ENCODE assay signal across 8 cellular contexts in genomic region chr16:67848118-67848517, GRCh38. TPM values are rescaled to one million over a fixed set of nuclear protein-coding genes. Genes with fewer than 3 reads are reported as not detected.
A peak's percentile ranks its signal among the peaks of the same experiment; 100 is the strongest.
DNase-seq lines count a peak whose midpoint lies in the region; ATAC-seq and TF ChIP-seq lines count a peak whose summit lies in the region.

No MANE protein-coding gene starts in this region.

- peak overlapping the region; percentile 98 for H3K9ac ChIP-seq in mesenchymal stem cell (ENCODE audit: low read length)

- H3K36me3 ChIP-seq in heart left ventricle, result peaks cover 0 to 12% (median 0%) of the 10 kb centered on the region in 9 donors
- H3K36me3 ChIP-seq in body of pancreas (replicated peaks in 1 of 2; ENCODE audit: insufficient read depth in 1 of 2, low read depth in 2 of 2), result no peaks in the 10 kb centered on the region
- peaks cover 16 to 21% of the 10 kb centered on the region in 2 experiments for H3K36me3 ChIP-seq in mesenchymal stem cell (ENCODE audit: control insufficient read depth in 1 of 2, insufficient read depth in 2 of 2, low read depth in 1 of 2, low read length in 2 of 2)
- no peaks in the 10 kb centered on the region for H3K36me3 ChIP-seq in urinary bladder (ENCODE audit: insufficient read depth)

- no peak overlapping the region for H2BK120ac ChIP-seq in mesenchymal stem cell (ENCODE audit: low read depth, low read length)

- no peaks in the 10 kb centered on the region for H3K27me3 ChIP-seq in heart left ventricle
- no peaks in the 10 kb centered on the region for H3K27me3 ChIP-seq in body of pancreas
- no peaks in the 10 kb centered on the region for H3K27me3 ChIP-seq in mesenchymal stem cell (ENCODE audit: control insufficient read depth in 1 of 2, insufficient read depth in 1 of 2, low read length in 2 of 2)

- H3K18ac ChIP-seq in mesenchymal stem cell (ENCODE audit: low read depth in 1 of 2, low read length in 2 of 2), result no peak overlapping the region

- H2AK5ac ChIP-seq in mesenchymal stem cell (ENCODE audit: low read length, severe bottlenecking), result no peak overlapping the region

- 85 to 91% (median 89%) methylated on average over 11 of the region's 11 CpGs for WGBS in heart left ventricle, 4 donors
- WGBS in body of pancreas, 2 donors, result 86 to 87% methylated on average over 11 of the region's 11 CpGs
- 93% methylated on average over 11 of the region's 11 CpGs for WGBS in mesenchymal stem cell
- 90% methylated on average over 11 of the region's 11 CpGs for WGBS in urinary bladder

- DNase-seq in heart left ventricle (no peak), cardiac septum (ENCODE audit: low spot score) (no peak), body of pancreas (no peak), mesenchymal stem cell (no peak), cerebellum (ENCODE audit: low spot score) (no peak), superior temporal gyrus (ENCODE audit: extremely low spot score) (no peak)

- peak overlapping the region in 10 of 12 donors; percentile 77 to 100 (median 99) for H3K4me3 ChIP-seq in heart left ventricle
- no peak overlapping the region for H3K4me3 ChIP-seq in body of pancreas
- peak overlapping the region in 1 of 2 experiments; percentile 85 for H3K4me3 ChIP-seq in mesenchymal stem cell (ENCODE audit: insufficient read depth in 1 of 2, low read depth in 1 of 2, low read length in 2 of 2)
- peak overlapping the region; percentile 90 for H3K4me3 ChIP-seq in urinary bladder (ENCODE audit: low read depth, low read length)

- intact Hi-C loops in heart left ventricle (cut with DNase I), result loop anchor here in 1 of 10 donors (5.0 kb wide), 1 partner anchor 41 kb away; the partner anchor contains the start of genes RANBP10 and TSNAXIP1
- intact Hi-C loops in cardiac septum (cut with DNase I), result no loop called here
- intact Hi-C loops in body of pancreas (cut with DNase I), result no loop called here

- H3K4me1 ChIP-seq in heart left ventricle (peaks cover 24 to 57% (median 47%) of the 10 kb centered on the region in 12 donors), body of pancreas (peaks cover 51% of the 10 kb centered on the region), mesenchymal stem cell (ENCODE audit: control insufficient read depth, insufficient read depth, low read depth, low read length) (peaks cover 27% of the 10 kb centered on the region), urinary bladder (ENCODE audit: insufficient read depth) (peaks cover 3% of the 10 kb centered on the region)

- ATAC-seq in heart left ventricle (no peak), body of pancreas (no peak), HG02981 (IDR thresholded peaks at IDR 0.05; ENCODE audit: unreplicated experiment) (no peak)

- no peak overlapping the region for H2BK15ac ChIP-seq in mesenchymal stem cell (ENCODE audit: low read depth, poor library complexity, severe bottlenecking)

- H3K9me3 ChIP-seq in heart left ventricle (no peaks in the 10 kb centered on the region), body of pancreas (no peaks in the 10 kb centered on the region), mesenchymal stem cell (ENCODE audit: control insufficient read depth, low read length) (no peaks in the 10 kb centered on the region)

- H3K4me2 ChIP-seq in mesenchymal stem cell (ENCODE audit: low read length, poor library complexity, severe bottlenecking), result peak overlapping the region; percentile 81

- TF ChIP-seq CTCF in heart left ventricle (IDR thresholded peaks at IDR 0.05) (no peak), body of pancreas (IDR thresholded peaks at IDR 0.05) (no peak)

- H2BK12ac ChIP-seq in mesenchymal stem cell (ENCODE audit: low read length in 2 of 2), result no peak overlapping the region

- H4K91ac ChIP-seq in mesenchymal stem cell (ENCODE audit: low read length), result no peak overlapping the region

- H3K27ac ChIP-seq in heart left ventricle (peak overlapping the region in 10 of 12 donors; percentile 91 to 100 (median 96)), body of pancreas (peak overlapping the region in 3 of 4 donors; percentile 90 to 96 (median 90)), mesenchymal stem cell (ENCODE audit: low read length, poor library complexity, severe bottlenecking) (peak overlapping the region; percentile 88), urinary bladder (ENCODE audit: low read depth) (no peak overlapping the region)

- H3K23ac ChIP-seq in mesenchymal stem cell (ENCODE audit: low read length in 2 of 2), result no peak overlapping the region

- H2BK5ac ChIP-seq in mesenchymal stem cell (ENCODE audit: low read depth, low read length, poor library complexity, severe bottlenecking), result no peak overlapping the region

- H3K14ac ChIP-seq in mesenchymal stem cell (ENCODE audit: low read length in 2 of 2), result no peak overlapping the region

- no peak overlapping the region for H4K8ac ChIP-seq in mesenchymal stem cell (ENCODE audit: low read length)

- H2AFZ ChIP-seq in mesenchymal stem cell (ENCODE audit: low read depth, low read length), result no peak overlapping the region

- no peak overlapping the region for H3K4ac ChIP-seq in mesenchymal stem cell (ENCODE audit: low read depth in 1 of 2, low read length in 2 of 2)

- TF ChIP-seq POLR2A in heart left ventricle (IDR thresholded peaks at IDR 0.05) (no peak), body of pancreas (IDR thresholded peaks at IDR 0.05) (no peak)

- H3K79me1 ChIP-seq in mesenchymal stem cell (replicated peaks; ENCODE audit: low read length, poor library complexity, severe bottlenecking), result peaks cover 2% of the 10 kb centered on the region

RNA-seq across cellular contexts. Expression of gene CENPT, which starts 0.6 kb away (rescaled TPM):
- total RNA-seq in heart left ventricle (10 to 100 TPM; 14.4 to 31.2 (median 20.1) TPM), cardiac septum (27.9 TPM), body of pancreas (100 to 1,000 TPM in 1 of 2 donors, 10 to 100 TPM in 1; 57.1 to 122 TPM), urinary bladder (16.5 TPM), cerebellum (25.0 TPM)
- polyA plus RNA-seq in heart left ventricle (10 to 100 TPM; 25.7 to 28.0 TPM), urinary bladder (49.4 TPM)
- polyA plus RNA-seq in mesenchymal stem cell (2013, experiment 1 of 2), result 25.8 TPM
- polyA plus RNA-seq in mesenchymal stem cell (2013, experiment 2 of 2), result 23.6 TPM

RNA-seq across cellular contexts. Expression of gene NUTF2, which starts 1.4 kb away (rescaled TPM):
- total RNA-seq in heart left ventricle (100 to 1,000 TPM in 2 of 9 donors, 10 to 100 TPM in 7; 66.5 to 145 (median 90.9) TPM), cardiac septum (87.1 TPM), body of pancreas (10 to 100 TPM; 39.2 to 42.8 TPM), urinary bladder (70.6 TPM), cerebellum (83.3 TPM)
- polyA plus RNA-seq in heart left ventricle (100 to 1,000 TPM; 179 to 191 TPM), urinary bladder (117 TPM)
- 230 TPM for polyA plus RNA-seq in mesenchymal stem cell (2013, experiment 1 of 2)
- 226 TPM for polyA plus RNA-seq in mesenchymal stem cell (2013, experiment 2 of 2)

RNA-seq across cellular contexts. Expression of gene THAP11, which starts 6.0 kb away (rescaled TPM):
- total RNA-seq in heart left ventricle (10 to 100 TPM; 24.9 to 87.5 (median 31.4) TPM), cardiac septum (23.0 TPM), body of pancreas (10 to 100 TPM; 23.7 to 42.8 TPM), urinary bladder (27.2 TPM), cerebellum (17.4 TPM)
- polyA plus RNA-seq in heart left ventricle (10 to 100 TPM; 10.6 to 26.3 TPM), urinary bladder (42.2 TPM)
- polyA plus RNA-seq in mesenchymal stem cell (2013, experiment 1 of 2), result 18.6 TPM
- polyA plus RNA-seq in mesenchymal stem cell (2013, experiment 2 of 2), result 17.6 TPM

RNA-seq across cellular contexts. Expression of gene EDC4, which starts 24.7 kb away (rescaled TPM):
- total RNA-seq in heart left ventricle, result 10 to 100 TPM; 26.2 to 42.5 (median 32.5) TPM
- 10 to 100 TPM; 27.8 to 31.1 TPM for polyA plus RNA-seq in heart left ventricle
- total RNA-seq in cardiac septum, result 43.8 TPM
- 10 to 100 TPM; 26.7 to 55.7 TPM for total RNA-seq in body of pancreas
- 30.6 TPM for polyA plus RNA-seq in mesenchymal stem cell (2013, experiment 1 of 2)
- 27.9 TPM for polyA plus RNA-seq in mesenchymal stem cell (2013, experiment 2 of 2)
- 31.8 TPM for total RNA-seq in urinary bladder
- 43.2 TPM for polyA plus RNA-seq in urinary bladder
- total RNA-seq in cerebellum, result 38.7 TPM

RNA-seq across cellular contexts. Expression of gene NRN1L, which starts 36.6 kb away (rescaled TPM):
- total RNA-seq in heart left ventricle (1 to 10 TPM in 4 of 9 donors, under 1 TPM in 2, not detected in 3; 0.78 to 5.8 (median 1.7) TPM), cardiac septum (2.1 TPM), body of pancreas (not detected), urinary bladder (not detected), cerebellum (not detected)
- polyA plus RNA-seq in heart left ventricle (1 to 10 TPM; 1.7 to 1.8 TPM), urinary bladder (1.9 TPM)
- 0.30 TPM for polyA plus RNA-seq in mesenchymal stem cell (2013, experiment 1 of 2)
- polyA plus RNA-seq in mesenchymal stem cell (2013, experiment 2 of 2), result 0.37 TPM

Comparison
In these comparisons a context has a peak if more than half of its experiments do, and no peak if none do; other contexts are left out.
1. H3K4me3 ChIP-seq: peak in heart left ventricle (10 of 12) and urinary bladder (single experiment); none in body of pancreas (0 of 2).